Comparison of ENCODE assay signal across 8 cellular contexts in the genomic region with DNA sequence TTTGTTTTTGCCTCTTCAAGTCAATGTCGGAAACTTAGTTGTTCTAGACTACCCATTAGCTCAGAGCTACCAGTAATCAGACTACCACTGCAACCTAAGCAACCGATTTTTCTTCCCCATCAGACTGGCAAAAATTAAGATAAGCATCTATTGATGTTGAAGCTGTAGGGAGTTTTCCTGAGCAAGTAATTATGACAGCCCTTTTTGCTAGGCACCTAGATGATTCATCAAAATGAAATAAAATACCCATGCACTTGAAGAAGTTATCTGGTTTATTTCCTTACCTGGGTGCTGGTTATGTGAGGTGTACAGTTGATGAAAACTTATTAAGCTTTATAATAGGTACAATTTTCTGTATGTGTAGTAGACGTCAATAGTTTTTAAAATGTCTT. TPM values are rescaled to one million over a fixed set of nuclear protein-coding genes. Genes with fewer than 3 reads are reported as not detected.
A peak's percentile ranks its signal among the peaks of the same experiment; 100 is the strongest.
DNase-seq lines count a peak whose midpoint lies in the region; ATAC-seq and TF ChIP-seq lines count a peak whose summit lies in the region.

No MANE protein-coding gene starts in this region.

- ATAC-seq in GM18858 (IDR thresholded peaks at IDR 0.05; ENCODE audit: unreplicated experiment), result no peak
- no peak for ATAC-seq in HG02938 (IDR thresholded peaks at IDR 0.05; ENCODE audit: unreplicated experiment)

- peak overlapping the region; percentile 91 for H2AFZ ChIP-seq in neuronal stem cell (ENCODE audit: low read length)

- TF ChIP-seq CTCF in NB4 (IDR thresholded peaks at IDR 0.05; ENCODE audit: low read depth, low read length) (no peak), GM13976 (IDR thresholded peaks at IDR 0.05; ENCODE audit: borderline replicate concordance, control extremely low read depth, extremely low read depth, insufficient read depth, missing control alignments) (no peak)

- peak overlapping the region; percentile 21 for H3K4me2 ChIP-seq in neuronal stem cell (ENCODE audit: insufficient read depth, low read length, poor library complexity, severe bottlenecking)

- in situ Hi-C loops in GM13976 (cut with MboI; ENCODE audit: low sequenced_read_pairs, unreplicated experiment), result no loop called here

- no peak overlapping the region for H2BK15ac ChIP-seq in neuronal stem cell (ENCODE audit: low read length)

- peaks cover 15% of the 10 kb centered on the region for H3K4me1 ChIP-seq in CD4-positive, alpha-beta memory T cell (ENCODE audit: insufficient read depth, low read length)
- H3K4me1 ChIP-seq in endocrine pancreas (ENCODE audit: control insufficient read depth, insufficient read depth, low read length) (peaks cover 8% of the 10 kb centered on the region), neuronal stem cell (ENCODE audit: control insufficient read depth in 2 of 2, insufficient read depth in 1 of 2, low read depth in 1 of 2, low read length in 2 of 2) (peaks cover 4 to 5% of the 10 kb centered on the region in 2 donors)

- H3K4me3 ChIP-seq in CD4-positive, alpha-beta memory T cell (ENCODE audit: low read length in 2 of 2), result peak overlapping the region; percentile 47 to 68
- H3K4me3 ChIP-seq in NB4 (ENCODE audit: low read depth, low read length), result peak overlapping the region; percentile 81
- H3K4me3 ChIP-seq in endocrine pancreas (ENCODE audit: control insufficient read depth, insufficient read depth, low read length), result peak overlapping the region; percentile 59
- H3K4me3 ChIP-seq in neuronal stem cell (ENCODE audit: low read length in 2 of 2), result peak overlapping the region in 1 of 2 donors; percentile 68

- CTCF ChIA-PET in CD4-positive, alpha-beta memory T cell (lab: Charles Lee; ENCODE audit: partially characterized antibody), result interaction anchor here (2.4 kb wide), 1 partner anchor 32 kb away, joined by 12 read pairs; the partner anchor contains the start of gene MAN2C1

- H2BK120ac ChIP-seq in neuronal stem cell (ENCODE audit: low read depth, low read length), result no peak overlapping the region

- H3K9ac ChIP-seq in endocrine pancreas (ENCODE audit: control insufficient read depth, insufficient read depth, low read length), result peak overlapping the region; percentile 26
- no peak overlapping the region for H3K9ac ChIP-seq in neuronal stem cell (ENCODE audit: low read depth, low read length, poor library complexity)

- intact Hi-C loops in CD4-positive, alpha-beta memory T cell (cut with micrococcal nuclease), result no loop called here

- no peaks in the 10 kb centered on the region for H3K9me3 ChIP-seq in CD4-positive, alpha-beta memory T cell (ENCODE audit: control insufficient read depth in 1 of 2, low read length in 2 of 2)
- no peaks in the 10 kb centered on the region for H3K9me3 ChIP-seq in endocrine pancreas (ENCODE audit: control insufficient read depth, low read length)
- H3K9me3 ChIP-seq in neuronal stem cell (replicated peaks in 1 of 2; ENCODE audit: control insufficient read depth in 2 of 2, insufficient read depth in 1 of 2, low read depth in 1 of 2, low read length in 2 of 2), result no peaks in the 10 kb centered on the region

- no peak overlapping the region for H2BK12ac ChIP-seq in neuronal stem cell (ENCODE audit: low read length)

- H3K36me3 ChIP-seq in CD4-positive, alpha-beta memory T cell (ENCODE audit: insufficient read depth, low read length), result peaks cover 5% of the 10 kb centered on the region
- no peaks in the 10 kb centered on the region for H3K36me3 ChIP-seq in endocrine pancreas (ENCODE audit: control insufficient read depth, insufficient read depth, low read length)
- peaks cover 0 to 20% of the 10 kb centered on the region in 2 donors for H3K36me3 ChIP-seq in neuronal stem cell (replicated peaks in 1 of 2; ENCODE audit: control insufficient read depth in 2 of 2, insufficient read depth in 2 of 2, low read length in 2 of 2)

- no peak for DNase-seq in CD4-positive, alpha-beta memory T cell
- DNase-seq in NB4 (ENCODE audit: low read depth), result no peak
- no peak for DNase-seq in neuronal stem cell (ENCODE audit: low spot score)
- no peak for DNase-seq in OCI-M2 (lab: John Stamatoyannopoulos, UW; ENCODE audit: unreplicated experiment)
- no peak for DNase-seq in GM13976 (ENCODE audit: low spot score)

- H3K18ac ChIP-seq in neuronal stem cell (ENCODE audit: low read length), result no peak overlapping the region

- no peak overlapping the region for H3K23ac ChIP-seq in neuronal stem cell (ENCODE audit: low read depth, low read length, poor library complexity)

- no peak overlapping the region for H3K4ac ChIP-seq in neuronal stem cell (ENCODE audit: low read length)

- TF ChIP-seq POLR2A in NB4 (IDR thresholded peaks at IDR 0.05; ENCODE audit: extremely low read depth, insufficient read length), result no peak

- H3K27ac ChIP-seq in CD4-positive, alpha-beta memory T cell (ENCODE audit: low read depth, low read length), result peak overlapping the region; percentile 27
- no peak overlapping the region for H3K27ac ChIP-seq in neuronal stem cell (replicated peaks; ENCODE audit: low read length)

- no peak overlapping the region for H4K8ac ChIP-seq in neuronal stem cell (ENCODE audit: low read depth, low read length)

- no CpG with 5 or more reads among the region's 3 CpGs for WGBS in neuronal stem cell (ENCODE audit: extremely low coverage in 2 of 2, insufficient read length in 2 of 2, insufficient replicate concordance in 1 of 2), 2 donors

- POLR2A ChIA-PET in CD4-positive, alpha-beta memory T cell (lab: Charles Lee; ENCODE audit: partially characterized antibody), result interaction anchor here (1.4 to 3.4 kb wide), 4 partner anchors 12 to 33 kb away, joined by 4 to 21 read pairs (median 8); partner anchors contain the start of genes MAN2C1 and NEIL1

- no peaks in the 10 kb centered on the region for H3K9me3 Mint-ChIP-seq in CD4-positive, alpha-beta memory T cell

- peaks cover 6% of the 10 kb centered on the region for H3K79me1 ChIP-seq in neuronal stem cell (ENCODE audit: low read depth, low read length)

- no peak overlapping the region for H2BK5ac ChIP-seq in neuronal stem cell (ENCODE audit: low read length)

- peak overlapping the region in 6 of 7 donors; percentile 81 to 92 (median 91) for H3K27ac Mint-ChIP-seq in CD4-positive, alpha-beta memory T cell

- H3K14ac ChIP-seq in neuronal stem cell (ENCODE audit: low read length), result no peak overlapping the region

- H3K36me3 Mint-ChIP-seq in CD4-positive, alpha-beta memory T cell, result peaks cover 5 to 12% of the 10 kb centered on the region in 2 donors

- H3K27me3 Mint-ChIP-seq in CD4-positive, alpha-beta memory T cell, result no peaks in the 10 kb centered on the region

- no peaks in the 10 kb centered on the region for H3K27me3 ChIP-seq in CD4-positive, alpha-beta memory T cell (ENCODE audit: insufficient read depth, low read length)
- H3K27me3 ChIP-seq in endocrine pancreas (ENCODE audit: control insufficient read depth, insufficient read depth, low read length) (no peaks in the 10 kb centered on the region), neuronal stem cell (ENCODE audit: control insufficient read depth in 3 of 3, insufficient read depth in 3 of 3, low read depth in 1 of 3, low read length in 3 of 3) (peaks cover 0 to 13% (median 0%) of the 10 kb centered on the region in 3 experiments)

- H3K4me1 Mint-ChIP-seq in CD4-positive, alpha-beta memory T cell, result peaks cover 9 to 26% (median 18%) of the 10 kb centered on the region in 4 donors

- no peak overlapping the region for H4K91ac ChIP-seq in neuronal stem cell (ENCODE audit: low read depth, low read length, poor library complexity)

- peak overlapping the region; percentile 90 to 93 (median 92) for H3K4me3 Mint-ChIP-seq in CD4-positive, alpha-beta memory T cell

- no peak overlapping the region for H2AK5ac ChIP-seq in neuronal stem cell (ENCODE audit: low read depth, low read length)

RNA-seq across cellular contexts. Expression of gene COMMD4, which starts 0.6 kb away (rescaled TPM):
- 10 to 100 TPM; 33.9 to 36.4 TPM for total RNA-seq in CD4-positive, alpha-beta memory T cell
- 10 to 100 TPM; 41.0 to 45.6 TPM for polyA plus RNA-seq in CD4-positive, alpha-beta memory T cell
- 54.6 TPM for polyA plus RNA-seq in neuronal stem cell (2013, experiment 1 of 2)
- 57.9 TPM for polyA plus RNA-seq in neuronal stem cell (2013, experiment 2 of 2)

RNA-seq across cellular contexts. Expression of gene NEIL1, which starts 11.5 kb away (rescaled TPM):
- 10 to 100 TPM; 13.0 to 16.4 TPM for total RNA-seq in CD4-positive, alpha-beta memory T cell
- polyA plus RNA-seq in CD4-positive, alpha-beta memory T cell, result 1 to 10 TPM; 1.5 to 2.6 TPM
- polyA plus RNA-seq in neuronal stem cell (2013, experiment 1 of 2), result 9.7 TPM
- polyA plus RNA-seq in neuronal stem cell (2013, experiment 2 of 2), result 8.4 TPM

RNA-seq across cellular contexts. Expression of gene MAN2C1, which starts 33.1 kb away (rescaled TPM):
- total RNA-seq in CD4-positive, alpha-beta memory T cell, result 100 to 1,000 TPM; 448 to 449 TPM
- 10 to 100 TPM; 32.2 to 38.0 TPM for polyA plus RNA-seq in CD4-positive, alpha-beta memory T cell
- 55.9 TPM for polyA plus RNA-seq in neuronal stem cell (2013, experiment 1 of 2)
- 51.3 TPM for polyA plus RNA-seq in neuronal stem cell (2013, experiment 2 of 2)

RNA-seq across cellular contexts. Expression of gene GOLGA6D, which starts 52.7 kb away (rescaled TPM):
- total RNA-seq in CD4-positive, alpha-beta memory T cell, result not detected
- not detected for polyA plus RNA-seq in CD4-positive, alpha-beta memory T cell
- 0.04 TPM for polyA plus RNA-seq in neuronal stem cell (2013, experiment 1 of 2)
- 0.03 TPM for polyA plus RNA-seq in neuronal stem cell (2013, experiment 2 of 2)
